In genomic region chr18:31581498-31582197, GRCh38 we compare ENCODE assay signal across 17 cellular contexts. TPM values are rescaled to one million over a fixed set of nuclear protein-coding genes. Genes with fewer than 3 reads are reported as not detected.
DNase-seq lines count a peak whose midpoint lies in the region; ATAC-seq and TF ChIP-seq lines count a peak whose summit lies in the region.
"Had no signal": no experiment of that assay in that cellular context is flagged by ENCODE, and none has a peak within 500 bp of the region (broad histone marks: within the 10 kb centered on the region; RNA-seq: fewer than 3 reads in every experiment).

No MANE protein-coding gene starts in this region.

- H3K9me3 ChIP-seq in MM.1S (replicated peaks; ENCODE audit: insufficient read depth, low read length) = no peaks in the 10 kb centered on the region

- H3K4me3 ChIP-seq in choroid plexus epithelial cell (ENCODE audit: low read depth, low read length) (no peak overlapping the region), skeletal muscle cell (ENCODE audit: low read depth, low read length) (no peak overlapping the region), MM.1S (ENCODE audit: low read length) (no peak overlapping the region)
- H3K4me3 ChIP-seq: cardiac muscle cell had no signal

- DNase-seq in HS-5 (ENCODE audit: low read depth) (peak; percentile 33), choroid plexus epithelial cell (ENCODE audit: low read depth) (peak; percentile 36), kidney glomerular epithelial cell (lab: John Stamatoyannopoulos, UW) (peak; percentile 8), skeletal muscle cell (ENCODE audit: low read depth) (peak; percentile 54), MM.1S (no peak), Right ventricle myocardium superior (no peak)
- no peak for DNase-seq in activated CD4-positive, alpha-beta T cell treated with anti-CD3 and anti-CD28 coated beads for 48 hours
- DNase-seq: activated CD8-positive, alpha-beta memory T cell treated with anti-CD3 and anti-CD28 coated beads, Interleukin-2, amount 10 ng/mL, durations not matched to agents 7 days and 5 days; activated naive CD4-positive, alpha-beta T cell treated with anti-CD3 and anti-CD28 coated beads, Interleukin-2, amount 10 ng/mL, durations not matched to agents 7 days and 5 days; EL; NCI-H2171 treated with DMSO at 0.1 percent for 48 hours; stimulated activated CD4-positive, alpha-beta T cell treated with anti-CD3 and anti-CD28 coated beads, Interleukin-4, amount 100 ng/mL, for 1 hour had no signal

- intact Hi-C loops in Right ventricle myocardium superior (cut with DNase I) = no loop called here

- no peak overlapping the region for H3K4me2 ChIP-seq in MM.1S (ENCODE audit: low read depth, low read length)

- H3K4me1 ChIP-seq in MM.1S (ENCODE audit: low read length) = no peaks in the 10 kb centered on the region

- no peaks in the 10 kb centered on the region for H4K20me1 ChIP-seq in MM.1S (ENCODE audit: insufficient read depth, low read length)

- no peaks in the 10 kb centered on the region for H3K27me3 Mint-ChIP-seq in stimulated activated memory B cell treated with anti-CD40 and anti-IgM and Interleukin-4, amounts not matched to agents 10 μg/mL and 1 μg/mL and 100 μg/mL, for 72 hours
- H3K27me3 Mint-ChIP-seq: activated CD8-positive, alpha-beta memory T cell treated with anti-CD3 and anti-CD28 coated beads, Interleukin-2, amount 10 ng/mL, durations not matched to agents 7 days and 5 days; activated naive CD4-positive, alpha-beta T cell treated with anti-CD3 and anti-CD28 coated beads, Interleukin-2, amount 10 ng/mL, durations not matched to agents 7 days and 5 days had no signal

- H3K36me3 Mint-ChIP-seq in stimulated activated memory B cell treated with anti-CD40 and anti-IgM and Interleukin-4, amounts not matched to agents 10 μg/mL and 1 μg/mL and 100 μg/mL, for 72 hours = no peaks in the 10 kb centered on the region
- H3K36me3 Mint-ChIP-seq: activated CD8-positive, alpha-beta memory T cell treated with anti-CD3 and anti-CD28 coated beads, Interleukin-2, amount 10 ng/mL, durations not matched to agents 7 days and 5 days; activated naive CD4-positive, alpha-beta T cell treated with anti-CD3 and anti-CD28 coated beads, Interleukin-2, amount 10 ng/mL, durations not matched to agents 7 days and 5 days had no signal

- H3K9me3 Mint-ChIP-seq in stimulated activated memory B cell treated with anti-CD40 and anti-IgM and Interleukin-4, amounts not matched to agents 10 μg/mL and 1 μg/mL and 100 μg/mL, for 72 hours = no peaks in the 10 kb centered on the region
- H3K9me3 Mint-ChIP-seq: activated naive CD4-positive, alpha-beta T cell treated with anti-CD3 and anti-CD28 coated beads, Interleukin-2, amount 10 ng/mL, durations not matched to agents 7 days and 5 days had no signal

- ATAC-seq in Right ventricle myocardium superior (ENCODE audit: poor library complexity) = no peak
- no peak for ATAC-seq in stimulated activated memory B cell treated with anti-CD40 and anti-IgM and Interleukin-4, amounts not matched to agents 10 μg/mL and 1 μg/mL and 100 μg/mL, for 72 hours
- ATAC-seq: activated CD8-positive, alpha-beta memory T cell treated with anti-CD3 and anti-CD28 coated beads, Interleukin-2, amount 10 ng/mL, durations not matched to agents 7 days and 5 days had no signal

- no peak overlapping the region for H3K27ac Mint-ChIP-seq in stimulated activated memory B cell treated with anti-CD40 and anti-IgM and Interleukin-4, amounts not matched to agents 10 μg/mL and 1 μg/mL and 100 μg/mL, for 72 hours
- H3K27ac Mint-ChIP-seq: activated CD8-positive, alpha-beta memory T cell treated with anti-CD3 and anti-CD28 coated beads, Interleukin-2, amount 10 ng/mL, durations not matched to agents 7 days and 5 days; activated naive CD4-positive, alpha-beta T cell treated with anti-CD3 and anti-CD28 coated beads, Interleukin-2, amount 10 ng/mL, durations not matched to agents 7 days and 5 days had no signal

- TF ChIP-seq CTCF in choroid plexus epithelial cell (conservative IDR thresholded peaks at IDR 0.05; ENCODE audit: low read depth, low read length) (no peak), MM.1S (IDR thresholded peaks at IDR 0.05; ENCODE audit: low read length) (no peak)

- H3K79me2 ChIP-seq in MM.1S (ENCODE audit: low read length) = no peaks in the 10 kb centered on the region

- no peak overlapping the region for H3K4me3 Mint-ChIP-seq in stimulated activated memory B cell treated with anti-CD40 and anti-IgM and Interleukin-4, amounts not matched to agents 10 μg/mL and 1 μg/mL and 100 μg/mL, for 72 hours
- H3K4me3 Mint-ChIP-seq: activated CD8-positive, alpha-beta memory T cell treated with anti-CD3 and anti-CD28 coated beads, Interleukin-2, amount 10 ng/mL, durations not matched to agents 7 days and 5 days; activated naive CD4-positive, alpha-beta T cell treated with anti-CD3 and anti-CD28 coated beads, Interleukin-2, amount 10 ng/mL, durations not matched to agents 7 days and 5 days had no signal

- H3K4me1 Mint-ChIP-seq in stimulated activated memory B cell treated with anti-CD40 and anti-IgM and Interleukin-4, amounts not matched to agents 10 μg/mL and 1 μg/mL and 100 μg/mL, for 72 hours = no peaks in the 10 kb centered on the region
- H3K4me1 Mint-ChIP-seq: activated CD8-positive, alpha-beta memory T cell treated with anti-CD3 and anti-CD28 coated beads, Interleukin-2, amount 10 ng/mL, durations not matched to agents 7 days and 5 days; activated naive CD4-positive, alpha-beta T cell treated with anti-CD3 and anti-CD28 coated beads, Interleukin-2, amount 10 ng/mL, durations not matched to agents 7 days and 5 days had no signal

- H3K9ac ChIP-seq in MM.1S (ENCODE audit: low read length) = no peak overlapping the region

- H3K36me3 ChIP-seq in MM.1S (replicated peaks; ENCODE audit: insufficient read depth, low read length) = no peaks in the 10 kb centered on the region
- H3K36me3 ChIP-seq: cardiac muscle cell had no signal

- no peak overlapping the region for H3K27ac ChIP-seq in MM.1S (ENCODE audit: low read length)
- H3K27ac ChIP-seq: cardiac muscle cell, VCaP had no signal

- no peaks in the 10 kb centered on the region for H3K27me3 ChIP-seq in MM.1S (replicated peaks; ENCODE audit: insufficient read depth, low read length)
- H3K27me3 ChIP-seq: cardiac muscle cell had no signal

- no peaks in the 10 kb centered on the region for H3F3A ChIP-seq in MM.1S (ENCODE audit: insufficient read depth, low read length)

- H2AFZ ChIP-seq in MM.1S (ENCODE audit: low read length) = no peak overlapping the region

- H3K9me2 ChIP-seq in MM.1S (replicated peaks; ENCODE audit: insufficient read depth, low read length) = no peaks in the 10 kb centered on the region

RNA-seq across cellular contexts. Expression of gene TTR, which starts 10.0 kb away (rescaled TPM):
- not detected for total RNA-seq in Right ventricle myocardium superior
- total RNA-seq: activated CD8-positive, alpha-beta memory T cell treated with anti-CD3 and anti-CD28 coated beads, Interleukin-2, amount 10 ng/mL, durations not matched to agents 7 days and 5 days; epithelial cell of proximal tubule; myocyte had no signal

Comparison
In these comparisons a context has a peak if more than half of its experiments do, and no peak if none do; other contexts are left out.
1. DNase-seq: peak in HS-5 (single experiment), choroid plexus epithelial cell (single experiment), kidney glomerular epithelial cell (single experiment) and skeletal muscle cell (single experiment); none in MM.1S (single experiment), Right ventricle myocardium superior (single experiment) and activated CD4-positive, alpha-beta T cell treated with anti-CD3 and anti-CD28 coated beads for 48 hours (single experiment).